ENCODE assay signal across 1 cellular context in the genomic region with DNA sequence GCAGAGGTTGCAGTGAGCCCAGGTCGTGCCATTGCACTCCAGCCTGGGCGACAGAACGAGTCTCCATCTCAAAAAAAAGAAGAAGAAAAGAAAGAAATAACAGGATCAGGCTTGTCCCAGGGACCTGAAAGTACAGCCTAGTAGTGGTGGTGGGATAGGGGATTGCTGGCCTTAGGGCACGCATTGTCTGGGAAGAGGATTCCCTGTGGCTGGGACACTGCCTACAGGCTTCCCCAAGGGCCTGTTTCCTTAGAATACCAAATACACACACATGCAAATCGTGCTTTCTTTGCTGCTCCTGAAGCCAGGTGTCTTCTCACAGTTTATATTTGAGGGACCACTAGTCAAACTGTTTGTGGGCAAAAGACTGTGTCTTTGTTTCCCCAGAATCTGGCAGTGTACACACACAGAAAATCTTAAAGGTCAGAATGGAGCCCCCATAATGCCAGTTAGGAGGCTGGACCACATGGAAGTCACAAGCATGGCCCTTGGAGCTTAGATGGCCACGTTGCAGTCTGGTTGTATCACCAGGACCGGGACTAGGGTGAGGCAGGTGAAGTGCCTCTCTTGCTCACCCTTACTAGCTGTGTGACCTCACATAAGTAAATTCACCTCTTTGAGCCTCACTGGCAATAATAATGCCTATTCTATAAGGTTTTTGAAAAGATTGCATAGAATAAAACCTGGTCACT.
TF ChIP-seq lines count a peak whose summit lies in the region.

No MANE protein-coding gene starts in this region.

TF ChIP-seq in GM23338, 12 proteins besides CTCF, POLR2A, EP300 and RAD21:
- TF ChIP-seq POLR2AphosphoS5 (IDR thresholded peaks at IDR 0.05; ENCODE audit: low read depth) (no peak), EZH2 (IDR thresholded peaks at IDR 0.05; ENCODE audit: low read depth, unreplicated experiment) (no peak), CREB1 (CRISPR knock-in tag; IDR thresholded peaks at IDR 0.05; ENCODE audit: low read depth) (no peak), JUNB (IDR thresholded peaks at IDR 0.05; ENCODE audit: unreplicated experiment) (no peak), ZNF331 (CRISPR knock-in tag; IDR thresholded peaks at IDR 0.05; ENCODE audit: low read depth) (no peak), NANOG (IDR thresholded peaks at IDR 0.05; ENCODE audit: borderline replicate concordance) (no peak), ZNF114 (CRISPR knock-in tag; IDR thresholded peaks at IDR 0.05) (no peak)
- TF ChIP-seq, protein P1, sequence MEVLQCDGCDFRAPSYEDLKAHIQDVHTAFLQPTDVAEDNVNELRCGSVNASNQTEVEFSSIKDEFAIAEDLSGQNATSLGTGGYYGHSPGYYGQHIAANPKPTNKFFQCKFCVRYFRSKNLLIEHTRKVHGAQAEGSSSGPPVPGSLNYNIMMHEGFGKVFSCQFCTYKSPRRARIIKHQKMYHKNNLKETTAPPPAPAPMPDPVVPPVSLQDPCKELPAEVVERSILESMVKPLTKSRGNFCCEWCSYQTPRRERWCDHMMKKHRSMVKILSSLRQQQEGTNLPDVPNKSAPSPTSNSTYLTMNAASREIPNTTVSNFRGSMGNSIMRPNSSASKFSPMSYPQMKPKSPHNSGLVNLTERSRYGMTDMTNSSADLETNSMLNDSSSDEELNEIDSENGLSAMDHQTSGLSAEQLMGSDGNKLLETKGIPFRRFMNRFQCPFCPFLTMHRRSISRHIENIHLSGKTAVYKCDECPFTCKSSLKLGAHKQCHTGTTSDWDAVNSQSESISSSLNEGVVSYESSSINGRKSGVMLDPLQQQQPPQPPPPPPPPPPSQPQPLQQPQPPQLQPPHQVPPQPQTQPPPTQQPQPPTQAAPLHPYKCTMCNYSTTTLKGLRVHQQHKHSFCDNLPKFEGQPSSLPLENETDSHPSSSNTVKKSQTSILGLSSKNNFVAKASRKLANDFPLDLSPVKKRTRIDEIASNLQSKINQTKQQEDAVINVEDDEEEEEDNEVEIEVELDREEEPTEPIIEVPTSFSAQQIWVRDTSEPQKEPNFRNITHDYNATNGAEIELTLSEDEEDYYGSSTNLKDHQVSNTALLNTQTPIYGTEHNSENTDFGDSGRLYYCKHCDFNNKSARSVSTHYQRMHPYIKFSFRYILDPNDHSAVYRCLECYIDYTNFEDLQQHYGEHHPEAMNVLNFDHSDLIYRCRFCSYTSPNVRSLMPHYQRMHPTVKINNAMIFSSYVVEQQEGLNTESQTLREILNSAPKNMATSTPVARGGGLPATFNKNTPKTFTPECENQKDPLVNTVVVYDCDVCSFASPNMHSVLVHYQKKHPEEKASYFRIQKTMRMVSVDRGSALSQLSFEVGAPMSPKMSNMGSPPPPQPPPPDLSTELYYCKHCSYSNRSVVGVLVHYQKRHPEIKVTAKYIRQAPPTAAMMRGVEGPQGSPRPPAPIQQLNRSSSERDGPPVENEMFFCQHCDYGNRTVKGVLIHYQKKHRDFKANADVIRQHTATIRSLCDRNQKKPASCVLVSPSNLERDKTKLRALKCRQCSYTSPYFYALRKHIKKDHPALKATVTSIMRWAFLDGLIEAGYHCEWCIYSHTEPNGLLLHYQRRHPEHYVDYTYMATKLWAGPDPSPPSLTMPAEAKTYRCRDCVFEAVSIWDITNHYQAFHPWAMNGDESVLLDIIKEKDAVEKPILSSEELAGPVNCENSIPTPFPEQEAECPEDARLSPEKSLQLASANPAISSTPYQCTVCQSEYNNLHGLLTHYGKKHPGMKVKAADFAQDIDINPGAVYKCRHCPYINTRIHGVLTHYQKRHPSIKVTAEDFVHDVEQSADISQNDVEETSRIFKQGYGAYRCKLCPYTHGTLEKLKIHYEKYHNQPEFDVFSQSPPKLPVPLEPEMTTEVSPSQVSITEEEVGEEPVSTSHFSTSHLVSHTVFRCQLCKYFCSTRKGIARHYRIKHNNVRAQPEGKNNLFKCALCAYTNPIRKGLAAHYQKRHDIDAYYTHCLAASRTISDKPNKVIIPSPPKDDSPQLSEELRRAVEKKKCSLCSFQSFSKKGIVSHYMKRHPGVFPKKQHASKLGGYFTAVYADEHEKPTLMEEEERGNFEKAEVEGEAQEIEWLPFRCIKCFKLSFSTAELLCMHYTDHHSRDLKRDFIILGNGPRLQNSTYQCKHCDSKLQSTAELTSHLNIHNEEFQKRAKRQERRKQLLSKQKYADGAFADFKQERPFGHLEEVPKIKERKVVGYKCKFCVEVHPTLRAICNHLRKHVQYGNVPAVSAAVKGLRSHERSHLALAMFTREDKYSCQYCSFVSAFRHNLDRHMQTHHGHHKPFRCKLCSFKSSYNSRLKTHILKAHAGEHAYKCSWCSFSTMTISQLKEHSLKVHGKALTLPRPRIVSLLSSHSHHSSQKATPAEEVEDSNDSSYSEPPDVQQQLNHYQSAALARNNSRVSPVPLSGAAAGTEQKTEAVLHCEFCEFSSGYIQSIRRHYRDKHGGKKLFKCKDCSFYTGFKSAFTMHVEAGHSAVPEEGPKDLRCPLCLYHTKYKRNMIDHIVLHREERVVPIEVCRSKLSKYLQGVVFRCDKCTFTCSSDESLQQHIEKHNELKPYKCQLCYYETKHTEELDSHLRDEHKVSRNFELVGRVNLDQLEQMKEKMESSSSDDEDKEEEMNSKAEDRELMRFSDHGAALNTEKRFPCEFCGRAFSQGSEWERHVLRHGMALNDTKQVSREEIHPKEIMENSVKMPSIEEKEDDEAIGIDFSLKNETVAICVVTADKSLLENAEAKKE (CRISPR knock-in tag; IDR thresholded peaks at IDR 0.05) = no peak
- TF ChIP-seq, protein P2, sequence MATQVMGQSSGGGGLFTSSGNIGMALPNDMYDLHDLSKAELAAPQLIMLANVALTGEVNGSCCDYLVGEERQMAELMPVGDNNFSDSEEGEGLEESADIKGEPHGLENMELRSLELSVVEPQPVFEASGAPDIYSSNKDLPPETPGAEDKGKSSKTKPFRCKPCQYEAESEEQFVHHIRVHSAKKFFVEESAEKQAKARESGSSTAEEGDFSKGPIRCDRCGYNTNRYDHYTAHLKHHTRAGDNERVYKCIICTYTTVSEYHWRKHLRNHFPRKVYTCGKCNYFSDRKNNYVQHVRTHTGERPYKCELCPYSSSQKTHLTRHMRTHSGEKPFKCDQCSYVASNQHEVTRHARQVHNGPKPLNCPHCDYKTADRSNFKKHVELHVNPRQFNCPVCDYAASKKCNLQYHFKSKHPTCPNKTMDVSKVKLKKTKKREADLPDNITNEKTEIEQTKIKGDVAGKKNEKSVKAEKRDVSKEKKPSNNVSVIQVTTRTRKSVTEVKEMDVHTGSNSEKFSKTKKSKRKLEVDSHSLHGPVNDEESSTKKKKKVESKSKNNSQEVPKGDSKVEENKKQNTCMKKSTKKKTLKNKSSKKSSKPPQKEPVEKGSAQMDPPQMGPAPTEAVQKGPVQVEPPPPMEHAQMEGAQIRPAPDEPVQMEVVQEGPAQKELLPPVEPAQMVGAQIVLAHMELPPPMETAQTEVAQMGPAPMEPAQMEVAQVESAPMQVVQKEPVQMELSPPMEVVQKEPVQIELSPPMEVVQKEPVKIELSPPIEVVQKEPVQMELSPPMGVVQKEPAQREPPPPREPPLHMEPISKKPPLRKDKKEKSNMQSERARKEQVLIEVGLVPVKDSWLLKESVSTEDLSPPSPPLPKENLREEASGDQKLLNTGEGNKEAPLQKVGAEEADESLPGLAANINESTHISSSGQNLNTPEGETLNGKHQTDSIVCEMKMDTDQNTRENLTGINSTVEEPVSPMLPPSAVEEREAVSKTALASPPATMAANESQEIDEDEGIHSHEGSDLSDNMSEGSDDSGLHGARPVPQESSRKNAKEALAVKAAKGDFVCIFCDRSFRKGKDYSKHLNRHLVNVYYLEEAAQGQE (IDR thresholded peaks at IDR 0.05; ENCODE audit: unreplicated experiment) = no peak
